In the genomic region with DNA sequence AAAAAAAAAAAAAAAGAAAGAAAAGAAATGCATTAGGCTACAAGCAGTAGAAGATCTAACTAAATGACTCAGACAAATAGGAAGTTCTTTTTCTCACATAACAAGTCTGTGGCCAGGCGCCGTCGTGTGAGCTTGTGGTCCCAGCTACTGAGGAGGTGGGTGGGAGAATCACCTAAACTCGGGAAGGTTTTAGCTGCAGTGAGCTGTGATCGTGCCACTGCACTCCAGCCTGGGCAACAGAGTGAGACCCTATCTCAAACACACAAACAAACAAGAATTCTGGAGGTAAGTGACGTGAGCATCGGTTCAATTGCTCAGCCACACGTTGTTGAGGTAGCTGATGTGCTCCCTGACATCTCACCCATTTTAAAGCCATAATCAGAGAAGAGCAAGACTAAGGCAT, we compare ENCODE assay signal across 12 cellular contexts. TPM values are rescaled to one million over a fixed set of nuclear protein-coding genes. Genes with fewer than 3 reads are reported as not detected.
DNase-seq lines count a peak whose midpoint lies in the region; ATAC-seq lines count a peak whose summit lies in the region.
"Had no signal": no experiment of that assay in that cellular context is flagged by ENCODE, and none has a peak within 500 bp of the region (broad histone marks: within the 10 kb centered on the region; RNA-seq: fewer than 3 reads in every experiment).

No MANE protein-coding gene starts in this region.

- no peaks in the 10 kb centered on the region for H3K36me3 ChIP-seq in CD8-positive, alpha-beta memory T cell (ENCODE audit: insufficient read depth, low read length)
- no peaks in the 10 kb centered on the region for H3K36me3 ChIP-seq in Karpas-422 (ENCODE audit: insufficient read depth, low read length)
- H3K36me3 ChIP-seq: thoracic aorta had no signal

- peaks cover 5% of the 10 kb centered on the region for H3K4me1 ChIP-seq in CD8-positive, alpha-beta memory T cell (ENCODE audit: insufficient read depth, low read length)
- H3K4me1 ChIP-seq in Karpas-422 (ENCODE audit: low read length): peaks cover 18% of the 10 kb centered on the region

- POLR2A ChIA-PET in CD8-positive, alpha-beta memory T cell (lab: Charles Lee): interaction anchor here (0.7 to 1.3 kb wide), 3 partner anchors 16 to 131 kb away, joined by 4 to 9 read pairs (median 8); no protein-coding TSS in a partner anchor

- H3K9me3 Mint-ChIP-seq in CD8-positive, alpha-beta memory T cell: no peaks in the 10 kb centered on the region
- H3K9me3 Mint-ChIP-seq in activated T-cell treated with anti-CD3 and anti-CD28 coated beads, Interleukin-2, amount 50 U/mL, for 24 hours: no peaks in the 10 kb centered on the region

- no peak overlapping the region for H3K4me2 ChIP-seq in Karpas-422 (ENCODE audit: low read depth, low read length, poor library complexity, severe bottlenecking)
- H3K4me2 ChIP-seq: SK-N-SH had no signal

- CTCF ChIA-PET in CD8-positive, alpha-beta memory T cell (lab: Charles Lee): interaction anchor here (1.2 to 2.6 kb wide), 3 partner anchors 19 to 62 kb away, joined by 3 to 8 read pairs (median 4); no protein-coding TSS in a partner anchor

- H3K79me2 ChIP-seq in Karpas-422 (ENCODE audit: low read length): no peaks in the 10 kb centered on the region

- H3K9me3 ChIP-seq in CD8-positive, alpha-beta memory T cell (ENCODE audit: low read length): no peaks in the 10 kb centered on the region
- H3K9me3 ChIP-seq in Karpas-422 (ENCODE audit: low read length): no peaks in the 10 kb centered on the region
- H3K9me3 ChIP-seq: SK-N-SH, thoracic aorta had no signal

- ATAC-seq in GM21360 (IDR thresholded peaks at IDR 0.05; ENCODE audit: unreplicated experiment) (no peak), HG02852 (IDR thresholded peaks at IDR 0.05; ENCODE audit: unreplicated experiment) (no peak)

- no peaks in the 10 kb centered on the region for H4K20me1 ChIP-seq in Karpas-422 (ENCODE audit: insufficient read depth, low read depth, low read length)

- no peak overlapping the region for H3K4me3 ChIP-seq in CD8-positive, alpha-beta memory T cell (ENCODE audit: low read length)
- H3K4me3 ChIP-seq in Karpas-422 (ENCODE audit: low read length): no peak overlapping the region
- H3K4me3 ChIP-seq: coronary artery, thoracic aorta had no signal

- no peaks in the 10 kb centered on the region for H3K27me3 ChIP-seq in CD8-positive, alpha-beta memory T cell (ENCODE audit: insufficient read depth, low read length, poor library complexity, severe bottlenecking)
- H3K27me3 ChIP-seq in Karpas-422 (ENCODE audit: low read length): no peaks in the 10 kb centered on the region

- H3K27me3 Mint-ChIP-seq in CD8-positive, alpha-beta memory T cell: peaks cover 0 to 3% of the 10 kb centered on the region in 2 donors
- no peaks in the 10 kb centered on the region for H3K27me3 Mint-ChIP-seq in activated T-cell treated with anti-CD3 and anti-CD28 coated beads, Interleukin-2, amount 50 U/mL, for 24 hours

- H2AFZ ChIP-seq in Karpas-422 (ENCODE audit: low read length): 0 out of 2 replicates have a peak overlapping the region, but pooled peaks have one; percentile 61

- intact Hi-C loops in posterior vena cava (cut with DNase I): no loop called here

- H3K27ac Mint-ChIP-seq in CD8-positive, alpha-beta memory T cell: peak overlapping the region; percentile 53 to 94 (median 89)
- H3K27ac Mint-ChIP-seq in activated T-cell treated with anti-CD3 and anti-CD28 coated beads, Interleukin-2, amount 50 U/mL, for 24 hours: peak overlapping the region; percentile 26

- DNase-seq in CD8-positive, alpha-beta memory T cell: peak in 4 of 5 donors; percentile 44 to 85 (median 58)
- no peak for DNase-seq in Karpas-422
- DNase-seq in activated T-cell treated with anti-CD3 and anti-CD28 coated beads, Interleukin-2, amount 50 U/mL, for 24 hours: peak; percentile 59
- peak; percentile 73 for DNase-seq in posterior vena cava (ENCODE audit: low spot score)
- DNase-seq in NCI-H2081 (lab: John Stamatoyannopoulos, UW): no peak
- DNase-seq in effector CD8-positive, alpha-beta T cell (lab: John Stamatoyannopoulos, UW): no peak
- DNase-seq: NCI-H1436, SK-N-SH had no signal

- H3K9ac ChIP-seq in Karpas-422 (ENCODE audit: low read length): no peak overlapping the region
- H3K9ac ChIP-seq: SK-N-SH had no signal

- peak overlapping the region; percentile 0 for H3K27ac ChIP-seq in CD8-positive, alpha-beta memory T cell (ENCODE audit: low read depth, low read length)
- H3K27ac ChIP-seq in Karpas-422 (ENCODE audit: low read length): no peak overlapping the region
- H3K27ac ChIP-seq: coronary artery, thoracic aorta had no signal

- H3K9me2 ChIP-seq in Karpas-422 (replicated peaks; ENCODE audit: insufficient read depth, low read length): no peaks in the 10 kb centered on the region
- H3K9me2 ChIP-seq: SK-N-SH had no signal

- H3K36me3 Mint-ChIP-seq in CD8-positive, alpha-beta memory T cell: no peaks in the 10 kb centered on the region
- no peaks in the 10 kb centered on the region for H3K36me3 Mint-ChIP-seq in activated T-cell treated with anti-CD3 and anti-CD28 coated beads, Interleukin-2, amount 50 U/mL, for 24 hours (ENCODE audit: low read depth)

- H3K4me3 Mint-ChIP-seq in CD8-positive, alpha-beta memory T cell: peak overlapping the region; percentile 18 to 84 (median 67)
- no peak overlapping the region for H3K4me3 Mint-ChIP-seq in activated T-cell treated with anti-CD3 and anti-CD28 coated beads, Interleukin-2, amount 50 U/mL, for 24 hours

- H3K4me1 Mint-ChIP-seq in CD8-positive, alpha-beta memory T cell: peaks cover 19 to 22% (median 21%) of the 10 kb centered on the region in 3 donors
- peaks cover 13% of the 10 kb centered on the region for H3K4me1 Mint-ChIP-seq in activated T-cell treated with anti-CD3 and anti-CD28 coated beads, Interleukin-2, amount 50 U/mL, for 24 hours (ENCODE audit: low read depth)

RNA-seq across cellular contexts. Expression of a gene that starts 37.9 kb away (rescaled TPM):
- 10 to 100 TPM; 20.6 to 24.3 TPM for total RNA-seq in CD8-positive, alpha-beta memory T cell
- 6.7 TPM for polyA plus RNA-seq in CD8-positive, alpha-beta memory T cell
- 34.5 and 49.2 TPM in 2 replicates for total RNA-seq in Karpas-422 (2014; rRNA removed; shearing (Covaris generic); ENCODE audit: low replicate concordance)
- 10 to 100 TPM; 21.4 to 23.2 TPM for total RNA-seq in posterior vena cava

Comparison
In these comparisons a context has a peak if more than half of its experiments do, and no peak if none do; other contexts are left out.
1. DNase-seq: peak in CD8-positive, alpha-beta memory T cell (4 of 5), activated T-cell treated with anti-CD3 and anti-CD28 coated beads, Interleukin-2, amount 50 U/mL, for 24 hours (single experiment) and posterior vena cava (single experiment); none in Karpas-422 (single experiment), NCI-H2081 (0 of 2) and effector CD8-positive, alpha-beta T cell (single experiment).